ENCODE assay signal across 1 cellular context in the genomic region with DNA sequence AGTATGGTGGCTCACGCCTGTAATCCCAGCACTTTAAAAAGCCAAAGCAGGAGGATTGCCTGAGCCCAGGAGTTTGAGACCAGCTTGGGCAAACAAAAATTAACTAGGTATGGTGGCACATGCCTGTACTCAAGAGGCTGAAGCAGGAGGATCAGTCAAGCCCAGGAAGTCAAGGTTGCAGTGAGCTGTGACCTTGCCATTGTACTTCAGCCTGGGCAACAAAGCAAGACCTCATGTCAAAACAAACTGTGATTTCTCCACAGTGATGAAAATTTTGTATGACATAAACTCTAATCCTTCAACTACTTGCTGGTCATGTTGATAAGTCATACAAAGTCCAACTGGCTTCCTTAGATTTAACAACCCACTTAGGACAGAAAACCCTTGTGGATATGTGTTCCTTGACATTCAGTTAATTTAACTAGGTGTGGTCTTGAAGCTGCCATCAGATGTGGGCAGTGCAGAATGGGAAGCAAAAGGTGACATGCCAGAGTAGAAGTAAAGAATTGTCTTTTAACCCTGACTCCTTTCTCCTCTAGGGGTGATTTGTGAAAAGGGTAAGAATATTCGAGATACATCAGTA.
A peak's percentile ranks its signal among the peaks of the same experiment; 100 is the strongest.
TF ChIP-seq lines count a peak whose summit lies in the region.

No MANE protein-coding gene starts in this region.

TF ChIP-seq in HepG2, 621 proteins besides CTCF, POLR2A, EP300 and RAD21 (continued from another document):
- TF ChIP-seq ERF (CRISPR knock-in tag; IDR thresholded peaks at IDR 0.05): no peak
- TF ChIP-seq ZNF121 (CRISPR knock-in tag; IDR thresholded peaks at IDR 0.05): peak; percentile 71
- TF ChIP-seq ZNF549 (CRISPR knock-in tag; IDR thresholded peaks at IDR 0.05): no peak
- no peak for TF ChIP-seq ZBTB7B (CRISPR knock-in tag; IDR thresholded peaks at IDR 0.05)
- TF ChIP-seq SKI (IDR thresholded peaks at IDR 0.05; ENCODE audit: partially characterized antibody): peak; percentile 62
- TF ChIP-seq, protein P1, sequence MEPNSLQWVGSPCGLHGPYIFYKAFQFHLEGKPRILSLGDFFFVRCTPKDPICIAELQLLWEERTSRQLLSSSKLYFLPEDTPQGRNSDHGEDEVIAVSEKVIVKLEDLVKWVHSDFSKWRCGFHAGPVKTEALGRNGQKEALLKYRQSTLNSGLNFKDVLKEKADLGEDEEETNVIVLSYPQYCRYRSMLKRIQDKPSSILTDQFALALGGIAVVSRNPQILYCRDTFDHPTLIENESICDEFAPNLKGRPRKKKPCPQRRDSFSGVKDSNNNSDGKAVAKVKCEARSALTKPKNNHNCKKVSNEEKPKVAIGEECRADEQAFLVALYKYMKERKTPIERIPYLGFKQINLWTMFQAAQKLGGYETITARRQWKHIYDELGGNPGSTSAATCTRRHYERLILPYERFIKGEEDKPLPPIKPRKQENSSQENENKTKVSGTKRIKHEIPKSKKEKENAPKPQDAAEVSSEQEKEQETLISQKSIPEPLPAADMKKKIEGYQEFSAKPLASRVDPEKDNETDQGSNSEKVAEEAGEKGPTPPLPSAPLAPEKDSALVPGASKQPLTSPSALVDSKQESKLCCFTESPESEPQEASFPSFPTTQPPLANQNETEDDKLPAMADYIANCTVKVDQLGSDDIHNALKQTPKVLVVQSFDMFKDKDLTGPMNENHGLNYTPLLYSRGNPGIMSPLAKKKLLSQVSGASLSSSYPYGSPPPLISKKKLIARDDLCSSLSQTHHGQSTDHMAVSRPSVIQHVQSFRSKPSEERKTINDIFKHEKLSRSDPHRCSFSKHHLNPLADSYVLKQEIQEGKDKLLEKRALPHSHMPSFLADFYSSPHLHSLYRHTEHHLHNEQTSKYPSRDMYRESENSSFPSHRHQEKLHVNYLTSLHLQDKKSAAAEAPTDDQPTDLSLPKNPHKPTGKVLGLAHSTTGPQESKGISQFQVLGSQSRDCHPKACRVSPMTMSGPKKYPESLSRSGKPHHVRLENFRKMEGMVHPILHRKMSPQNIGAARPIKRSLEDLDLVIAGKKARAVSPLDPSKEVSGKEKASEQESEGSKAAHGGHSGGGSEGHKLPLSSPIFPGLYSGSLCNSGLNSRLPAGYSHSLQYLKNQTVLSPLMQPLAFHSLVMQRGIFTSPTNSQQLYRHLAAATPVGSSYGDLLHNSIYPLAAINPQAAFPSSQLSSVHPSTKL (CRISPR knock-in tag; IDR thresholded peaks at IDR 0.05): 0 out of 2 replicates have a peak, but pooled peaks have one; percentile 30
- TF ChIP-seq KDM2A (CRISPR knock-in tag; IDR thresholded peaks at IDR 0.05; ENCODE audit: borderline replicate concordance, low read depth): no peak
- TF ChIP-seq ESRRA (CRISPR knock-in tag; IDR thresholded peaks at IDR 0.05; ENCODE audit: low read depth): 0 out of 2 replicates have a peak, but pooled peaks have one; percentile 26
- no peak for TF ChIP-seq SOX6 (IDR thresholded peaks at IDR 0.05)
- 0 out of 2 replicates have a peak, but pooled peaks have one; percentile 19 for TF ChIP-seq SOX6 (CRISPR knock-in tag; IDR thresholded peaks at IDR 0.05)
TF ChIP-seq in HepG2: peak in this region for 9.
